Comparison of ENCODE assay signal across 20 cellular contexts in the genomic region with DNA sequence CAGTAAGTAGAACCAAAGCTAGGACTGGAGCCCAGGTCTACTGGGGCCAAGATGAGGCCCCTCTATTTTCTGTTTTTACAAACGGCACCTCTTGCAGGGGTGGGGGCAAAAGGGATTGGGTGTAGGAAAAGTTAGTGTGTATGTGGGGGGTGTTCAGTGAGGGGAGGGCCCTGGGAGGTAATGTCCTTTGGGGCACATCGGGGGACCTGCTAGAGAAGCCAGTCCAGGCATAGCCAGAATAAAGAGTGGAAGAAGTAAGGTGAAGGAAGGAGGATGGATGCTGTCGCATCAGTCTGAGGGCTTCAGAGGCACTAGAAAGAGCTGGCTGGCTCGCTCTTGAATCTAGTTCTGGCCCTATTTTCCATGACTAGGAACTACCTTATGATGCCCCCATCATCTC. TPM values are rescaled to one million over a fixed set of nuclear protein-coding genes. Genes with fewer than 3 reads are reported as not detected.
"Had no signal": no experiment of that assay in that cellular context is flagged by ENCODE, and none has a peak within 500 bp of the region (broad histone marks: within the 10 kb centered on the region; RNA-seq: fewer than 3 reads in every experiment).

No MANE protein-coding gene starts in this region.

- H3K4me3 Mint-ChIP-seq: activated B cell treated with CpG ODN at 0.5 μM for 24 hours; activated CD8-positive, alpha-beta T cell treated with anti-CD3 and anti-CD28 coated beads, Interleukin-2, amount 10 ng/mL, durations not matched to agents 7 days and 5 days; activated naive CD8-positive, alpha-beta T cell treated with anti-CD3 and anti-CD28 coated beads for 36 hours; stimulated activated naive B cell treated with anti-CD40 and anti-IgM and Interleukin-4, amounts not matched to agents 10 μg/mL and 1 μg/mL and 100 μg/mL, for 72 hours had no signal

- H3K27ac Mint-ChIP-seq: activated B cell treated with CpG ODN at 0.5 μM for 24 hours; activated CD8-positive, alpha-beta T cell treated with anti-CD3 and anti-CD28 coated beads, Interleukin-2, amount 10 ng/mL, durations not matched to agents 7 days and 5 days; activated naive CD8-positive, alpha-beta T cell treated with anti-CD3 and anti-CD28 coated beads for 36 hours; stimulated activated naive B cell treated with anti-CD40 and anti-IgM and Interleukin-4, amounts not matched to agents 10 μg/mL and 1 μg/mL and 100 μg/mL, for 72 hours had no signal

- DNase-seq: activated B cell treated with CpG ODN at 0.5 μM for 24 hours; activated CD4-positive, alpha-beta T cell treated with anti-CD3 and anti-CD28 coated beads for 48 hours; activated CD8-positive, alpha-beta memory T cell treated with anti-CD3 and anti-CD28 coated beads, Interleukin-2, amount 50 U/mL, for 4 hours; activated CD8-positive, alpha-beta T cell treated with anti-CD3 and anti-CD28 coated beads, Interleukin-2, amount 10 ng/mL, durations not matched to agents 7 days and 5 days; activated gamma-delta T cell; activated naive CD8-positive, alpha-beta T cell treated with anti-CD3 and anti-CD28 coated beads for 36 hours; activated T-cell treated with anti-CD3 and anti-CD28 coated beads, Interleukin-2, amount 50 U/mL, for 48 hours; amygdala; brain microvascular endothelial cell; foreskin melanocyte; naive B cell; stimulated activated CD4-positive, alpha-beta T cell treated with anti-CD3 and anti-CD28 coated beads, Interleukin-15, amount 100 ng/mL, for 24 hours; stimulated activated CD4-positive, alpha-beta T cell treated with anti-CD3 and anti-CD28 coated beads, Interleukin-4, amount 100 ng/mL, for 1 hour; stimulated activated naive B cell treated with anti-CD40 and anti-IgM and Interleukin-4, amounts not matched to agents 10 μg/mL and 1 μg/mL and 100 μg/mL, for 72 hours had no signal

- FAIRE-seq: endothelial cell of umbilical vein, islet of Langerhans had no signal

- H3K36me3 Mint-ChIP-seq: activated naive CD8-positive, alpha-beta T cell treated with anti-CD3 and anti-CD28 coated beads for 36 hours had no signal

- H3K36me3 ChIP-seq: brain microvascular endothelial cell, heart left ventricle, neutrophil, tibial nerve had no signal

- ATAC-seq: activated CD8-positive, alpha-beta T cell treated with anti-CD3 and anti-CD28 coated beads, Interleukin-2, amount 10 ng/mL, durations not matched to agents 7 days and 5 days; heart left ventricle; stimulated activated naive B cell treated with anti-CD40 and anti-IgM and Interleukin-4, amounts not matched to agents 10 μg/mL and 1 μg/mL and 100 μg/mL, for 72 hours had no signal

- H3K9me3 Mint-ChIP-seq: activated B cell treated with CpG ODN at 0.5 μM for 24 hours; activated naive CD8-positive, alpha-beta T cell treated with anti-CD3 and anti-CD28 coated beads for 36 hours; stimulated activated naive B cell treated with anti-CD40 and anti-IgM and Interleukin-4, amounts not matched to agents 10 μg/mL and 1 μg/mL and 100 μg/mL, for 72 hours had no signal

- H3K27ac ChIP-seq: brain microvascular endothelial cell, neutrophil had no signal

- H3K27me3 ChIP-seq: brain microvascular endothelial cell, tibial nerve had no signal

- H3K4me3 ChIP-seq: heart left ventricle, tibial nerve had no signal

- H3K9me3 ChIP-seq: heart left ventricle, neutrophil, tibial nerve had no signal

RNA-seq across cellular contexts. Expression of a gene that starts 12.2 kb away (rescaled TPM):
- total RNA-seq: endothelial cell of umbilical vein, lung microvascular endothelial cell had no signal
- polyA plus RNA-seq: endothelial cell of umbilical vein had no signal
